8 cellular contexts compared by ENCODE assay signal in genomic region chr17:76384222-76384986, GRCh38. TPM values are rescaled to one million over a fixed set of nuclear protein-coding genes. Genes with fewer than 3 reads are reported as not detected.
DNase-seq lines count a peak whose midpoint lies in the region; ATAC-seq and TF ChIP-seq lines count a peak whose summit lies in the region.

SPHK1 (plus strand) TSS chr17:76384609; CDS start chr17:76385645, 1,036 bp downstream.

- H3K36me3 Mint-ChIP-seq in WTC11: no peaks in the 10 kb centered on the region

- H3K9me3 Mint-ChIP-seq in WTC11: no peaks in the 10 kb centered on the region

- peak; percentile 69 for ATAC-seq in GM21529 (IDR thresholded peaks at IDR 0.05; ENCODE audit: unreplicated experiment)
- peak; percentile 35 for ATAC-seq in WTC11

- H3K27ac Mint-ChIP-seq in WTC11: no peak within 1 kb of the TSS

- peaks cover 49% of the 10 kb centered on the region for H3K27me3 Mint-ChIP-seq in WTC11 (ENCODE audit: low read depth)

- POLR2A ChIA-PET in WTC11 (lab: Charles Lee): interaction anchor here (0.5 to 2.5 kb wide), 4 partner anchors 11 to 31 kb away, joined by 3 to 10 read pairs (median 4); partner anchors contain the start of gene PRPSAP1

- no peak for TF ChIP-seq CTCF in WTC11 (IDR thresholded peaks at IDR 0.05)

- CTCF ChIA-PET in WTC11 (lab: Charles Lee): interaction anchor here (0.5 to 10.6 kb wide), 23 partner anchors 11 to 261 kb away, joined by 3 to 135 read pairs (median 4); partner anchors contain the start of gene PRPSAP1

- DNase-seq in DMS53 (lab: John Stamatoyannopoulos, UW): peak; percentile 95
- DNase-seq in LoVo (ENCODE audit: low spot score): peak; percentile 81
- peak; percentile 73 for DNase-seq in WTC11 (ENCODE audit: low spot score)
- DNase-seq in cerebellar cortex (ENCODE audit: low spot score): peak; percentile 35
- peak; percentile 70 for DNase-seq in kidney glomerular epithelial cell (lab: John Stamatoyannopoulos, UW)
- peak; percentile 55 for DNase-seq in stimulated activated CD4-positive, alpha-beta T cell treated with anti-CD3 and anti-CD28 coated beads, Interleukin-2, amount 100 ng/mL, for 4 hours (ENCODE audit: low read depth)
- DNase-seq in NCI-H128 (lab: John Stamatoyannopoulos, UW; ENCODE audit: unreplicated experiment): no peak

- H3K4me1 Mint-ChIP-seq in WTC11: peaks cover 18% of the 10 kb centered on the region

- peak within 1 kb of the TSS; percentile 81 for H3K4me3 Mint-ChIP-seq in WTC11

TF ChIP-seq in WTC11, 78 proteins besides CTCF, POLR2A, EP300 and RAD21:
- TF ChIP-seq ESRRA (CRISPR knock-in tag; IDR thresholded peaks at IDR 0.05; ENCODE audit: borderline replicate concordance) (0 out of 2 replicates have a peak, but pooled peaks have one; percentile 23), FOXP1 (CRISPR knock-in tag; IDR thresholded peaks at IDR 0.05; ENCODE audit: borderline replicate concordance) (peak; percentile 9; the same call in 1 of the 2 replicates), ZBTB43 (CRISPR knock-in tag; IDR thresholded peaks at IDR 0.05) (no peak), SP1 (CRISPR knock-in tag; conservative IDR thresholded peaks at IDR 0.05) (peak; percentile 59; the same call in 1 of the 2 replicates), GABPB1 (CRISPR knock-in tag; IDR thresholded peaks at IDR 0.05) (peak; percentile 59), AFF4 (CRISPR knock-in tag; IDR thresholded peaks at IDR 0.05; ENCODE audit: borderline replicate concordance) (no peak), PREB (CRISPR knock-in tag; IDR thresholded peaks at IDR 0.05; ENCODE audit: borderline replicate concordance) (peak; percentile 42; the same call in 1 of the 2 replicates), TP53 (CRISPR knock-in tag; IDR thresholded peaks at IDR 0.05) (peak; percentile 46; the same call in 1 of the 2 replicates), MAX (CRISPR knock-in tag; IDR thresholded peaks at IDR 0.05) (peak; percentile 21; the same call in 1 of the 2 replicates), E2F4 (CRISPR knock-in tag; IDR thresholded peaks at IDR 0.05; ENCODE audit: borderline replicate concordance, low read depth) (0 out of 2 replicates have a peak, but pooled peaks have one; percentile 29), KAT7 (CRISPR knock-in tag; IDR thresholded peaks at IDR 0.05; ENCODE audit: borderline replicate concordance) (0 out of 2 replicates have a peak, but pooled peaks have one; percentile 62), JAZF1 (CRISPR knock-in tag; IDR thresholded peaks at IDR 0.05) (no peak)

RNA-seq across cellular contexts. Expression of gene SPHK1, which starts in this region (rescaled TPM):
- 2.5 to 2.9 TPM (median 2.8 TPM) in 3 replicates for total RNA-seq in WTC11 (2021)
